In the genomic region with DNA sequence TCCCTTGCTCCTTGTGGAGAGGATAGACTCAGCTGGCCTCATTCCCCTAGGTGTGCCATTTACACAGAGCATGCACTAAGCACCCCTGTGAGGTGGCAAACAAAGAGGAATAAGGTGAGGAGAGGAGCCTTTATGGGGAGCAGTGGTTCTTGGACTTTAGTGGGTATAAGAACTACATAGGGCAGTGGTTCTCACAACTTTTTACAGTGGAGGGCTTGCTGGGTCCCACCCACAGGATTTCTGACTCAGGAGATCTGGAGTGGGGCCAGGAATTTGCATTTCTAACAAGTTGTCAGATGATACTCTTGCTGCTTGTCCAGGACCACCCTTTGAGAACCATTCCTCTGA, we compare ENCODE assay signal across 13 cellular contexts. TPM values are rescaled to one million over a fixed set of nuclear protein-coding genes. Genes with fewer than 3 reads are reported as not detected.
A peak's percentile ranks its signal among the peaks of the same experiment; 100 is the strongest.
DNase-seq lines count a peak whose midpoint lies in the region; ATAC-seq and TF ChIP-seq lines count a peak whose summit lies in the region.
"Had no signal": no experiment of that assay in that cellular context is flagged by ENCODE, and none has a peak within 500 bp of the region (broad histone marks: within the 10 kb centered on the region; RNA-seq: fewer than 3 reads in every experiment).

No MANE protein-coding gene starts in this region.

- ATAC-seq in foreskin keratinocyte = peak; percentile 48
- ATAC-seq in GM21423 (IDR thresholded peaks at IDR 0.05; ENCODE audit: unreplicated experiment) = no peak
- ATAC-seq in HG02884 (IDR thresholded peaks at IDR 0.05; ENCODE audit: unreplicated experiment) = no peak

- H3K27me3 ChIP-seq in foreskin keratinocyte = no peaks in the 10 kb centered on the region
- H3K27me3 ChIP-seq: pancreas, tibial artery had no signal

- H3K27me3 Mint-ChIP-seq in activated naive CD4-positive, alpha-beta T cell treated with anti-CD3 and anti-CD28 coated beads, Interleukin-2, amount 10 ng/mL, durations not matched to agents 7 days and 5 days = no peaks in the 10 kb centered on the region

- H3K27ac ChIP-seq in foreskin keratinocyte = no peak overlapping the region
- H3K27ac ChIP-seq: pancreas had no signal

- H3K4me3 Mint-ChIP-seq in activated naive CD4-positive, alpha-beta T cell treated with anti-CD3 and anti-CD28 coated beads, Interleukin-2, amount 10 ng/mL, durations not matched to agents 7 days and 5 days = no peak overlapping the region
- H3K4me3 Mint-ChIP-seq: T-helper 1 cell treated with Interleukin-12 subunit alpha and Interleukin-12 subunit beta and Interleukin-4 antibody, amounts not matched to agents 30 μg/mL and 1 μg/mL, for 36 hours had no signal

- no peak overlapping the region for H3K4me3 ChIP-seq in skeletal muscle cell (ENCODE audit: low read depth, low read length)
- H3K4me3 ChIP-seq: pancreas, tibial artery had no signal

- peaks cover 19% of the 10 kb centered on the region for H3K4me1 ChIP-seq in foreskin keratinocyte
- H3K4me1 ChIP-seq: pancreas had no signal

- H3K9me3 Mint-ChIP-seq in activated naive CD4-positive, alpha-beta T cell treated with anti-CD3 and anti-CD28 coated beads, Interleukin-2, amount 10 ng/mL, durations not matched to agents 7 days and 5 days = no peaks in the 10 kb centered on the region
- H3K9me3 Mint-ChIP-seq: T-helper 1 cell treated with Interleukin-12 subunit alpha and Interleukin-12 subunit beta and Interleukin-4 antibody, amounts not matched to agents 30 μg/mL and 1 μg/mL, for 36 hours had no signal

- no peak for DNase-seq in activated naive CD4-positive, alpha-beta T cell treated with anti-CD3 and anti-CD28 coated beads, Interleukin-2, amount 10 ng/mL, durations not matched to agents 7 days and 5 days
- DNase-seq in activated naive CD4-positive, alpha-beta T cell (lab: John Stamatoyannopoulos, UW) = no peak
- peak; percentile 22 for DNase-seq in amniotic stem cell (lab: John Stamatoyannopoulos, UW)
- peak; percentile 27 to 55 for DNase-seq in foreskin keratinocyte
- peak; percentile 69 for DNase-seq in skeletal muscle cell (ENCODE audit: low read depth)
- no peak for DNase-seq in NCI-H1436 treated with DMSO at 0.1 percent for 48 hours (lab: John Stamatoyannopoulos, UW)
- DNase-seq: cortex of kidney, NCI-H82, pancreas, tibial artery had no signal

- H3K36me3 Mint-ChIP-seq in activated naive CD4-positive, alpha-beta T cell treated with anti-CD3 and anti-CD28 coated beads, Interleukin-2, amount 10 ng/mL, durations not matched to agents 7 days and 5 days = peaks cover 68% of the 10 kb centered on the region

- H3K27ac Mint-ChIP-seq in activated naive CD4-positive, alpha-beta T cell treated with anti-CD3 and anti-CD28 coated beads, Interleukin-2, amount 10 ng/mL, durations not matched to agents 7 days and 5 days = peak overlapping the region; percentile 68

- CTCF ChIA-PET in activated naive CD4-positive, alpha-beta T cell treated with anti-CD3 and anti-CD28 coated beads, Interleukin-2, amount 10 ng/mL, durations not matched to agents 7 days and 5 days (lab: Charles Lee) = interaction anchor here (0.7 to 1.0 kb wide), 2 partner anchors 20 to 75 kb away, joined by 3 to 4 read pairs; no protein-coding TSS in a partner anchor

- no peak for TF ChIP-seq CTCF in foreskin keratinocyte (conservative IDR thresholded peaks at IDR 0.05)

- H3K4me1 Mint-ChIP-seq in activated naive CD4-positive, alpha-beta T cell treated with anti-CD3 and anti-CD28 coated beads, Interleukin-2, amount 10 ng/mL, durations not matched to agents 7 days and 5 days = peaks cover 12% of the 10 kb centered on the region

RNA-seq across cellular contexts. Expression of gene CSF1R, which starts 42.0 kb away (rescaled TPM):
- not detected in 2 replicates for total RNA-seq in foreskin keratinocyte
- 0.02 TPM in 1 of 2 replicates, not detected in the other for polyA plus RNA-seq in foreskin keratinocyte

RNA-seq across cellular contexts. Expression of gene HMGXB3, which starts 43.8 kb away (rescaled TPM):
- 38.2 and 42.0 TPM in 2 replicates for total RNA-seq in foreskin keratinocyte
- polyA plus RNA-seq in foreskin keratinocyte = 16.5 and 17.3 TPM in 2 replicates

RNA-seq across cellular contexts. Expression of gene TIGD6, which starts 43.9 kb away (rescaled TPM):
- total RNA-seq in foreskin keratinocyte = 3.1 and 3.6 TPM in 2 replicates
- 2.7 and 3.0 TPM in 2 replicates for polyA plus RNA-seq in foreskin keratinocyte

Comparison
In these comparisons a context has a peak if more than half of its experiments do, and no peak if none do; other contexts are left out.
1. DNase-seq: peak in amniotic stem cell (single experiment), foreskin keratinocyte (2 of 2) and skeletal muscle cell (single experiment); none in activated naive CD4-positive, alpha-beta T cell treated with anti-CD3 and anti-CD28 coated beads, Interleukin-2, amount 10 ng/mL, durations not matched to agents 7 days and 5 days (single experiment), activated naive CD4-positive, alpha-beta T cell (0 of 4) and NCI-H1436 treated with DMSO at 0.1 percent for 48 hours (single experiment).